Comparison of ENCODE assay signal across 7 cellular contexts in the genomic region with DNA sequence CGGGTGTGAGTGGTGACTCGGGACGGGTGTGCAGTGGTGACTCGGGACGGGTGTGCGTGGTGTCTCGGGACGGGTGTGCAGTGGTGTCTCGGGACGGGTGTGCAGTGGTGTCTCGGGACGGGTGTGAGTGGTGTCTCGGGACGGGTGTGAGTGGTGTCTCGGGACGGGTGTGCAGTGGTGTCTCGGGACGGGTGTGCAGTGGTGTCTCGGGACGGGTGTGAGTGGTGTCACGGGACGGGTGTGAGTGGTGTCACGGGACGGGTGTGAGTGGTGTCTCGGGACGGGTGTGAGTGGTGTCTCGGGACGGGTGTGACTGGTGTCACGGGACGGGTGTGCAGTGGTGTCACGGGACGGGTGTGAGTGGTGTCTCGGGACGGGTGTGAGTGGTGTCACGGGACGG. TPM values are rescaled to one million over a fixed set of nuclear protein-coding genes. Genes with fewer than 3 reads are reported as not detected.
"Had no signal": no experiment of that assay in that cellular context is flagged by ENCODE, and none has a peak within 500 bp of the region (broad histone marks: within the 10 kb centered on the region; RNA-seq: fewer than 3 reads in every experiment).

No MANE protein-coding gene starts in this region.

RNA-seq across cellular contexts. Expression of a gene that starts 57.9 kb away (rescaled TPM):
- total RNA-seq: GM23248, GM23338, H1, H4, H7, H9, HFFc6 had no signal
- polyA plus RNA-seq: GM23248, H1 had no signal
